Comparison of ENCODE assay signal across 16 cellular contexts in the genomic region with DNA sequence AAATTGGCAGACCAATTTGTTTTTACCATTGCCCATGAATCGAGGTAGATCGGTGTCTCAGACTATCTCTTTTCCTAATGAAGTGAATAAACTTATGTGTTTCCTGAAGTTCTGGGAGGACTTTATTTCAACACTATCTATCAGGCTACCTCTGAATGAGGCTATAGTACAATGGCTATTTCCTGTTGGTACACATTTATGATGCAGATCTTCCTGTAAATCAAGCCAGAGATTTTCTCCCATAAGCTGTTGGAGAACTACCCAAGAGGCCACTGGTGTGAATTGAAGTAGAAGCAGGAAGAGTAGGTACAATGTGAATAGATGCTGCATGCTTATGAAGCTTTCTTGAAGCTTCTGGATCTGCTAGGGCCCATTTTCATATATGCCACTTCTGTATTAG.
"Had no signal": no experiment of that assay in that cellular context is flagged by ENCODE, and none has a peak within 500 bp of the region (broad histone marks: within the 10 kb centered on the region; RNA-seq: fewer than 3 reads in every experiment).

No MANE protein-coding gene starts in this region.

- H3K36me3 ChIP-seq: adrenal gland, gastroesophageal sphincter, tibial artery, uterus had no signal

- H3K27me3 ChIP-seq: adrenal gland, body of pancreas, gastroesophageal sphincter, tibial artery, uterus had no signal

- DNase-seq: activated CD4-positive, alpha-beta T cell treated with anti-CD3 and anti-CD28 coated beads for 1 hour; activated CD8-positive, alpha-beta memory T cell treated with anti-CD3 and anti-CD28 coated beads for 24 hours; activated effector memory CD4-positive, alpha-beta T cell treated with anti-CD3 and anti-CD28 coated beads, Interleukin-2, amount 50 U/mL, for 16 hours; adrenal gland; body of pancreas; central memory CD4-positive, alpha-beta T cell; effector CD8-positive, alpha-beta T cell; kidney; left ventricle myocardium superior; mesendoderm; SK-N-SH; stimulated activated CD4-positive, alpha-beta T cell treated with anti-CD3 and anti-CD28 coated beads, Interleukin-4, amount 100 ng/mL, for 4 hours; tibial artery; uterus had no signal

- ATAC-seq: body of pancreas, gastroesophageal sphincter, left ventricle myocardium superior had no signal

- H3K4me1 ChIP-seq: adrenal gland, body of pancreas, gastroesophageal sphincter, tibial artery, uterus had no signal

- H3K9me3 ChIP-seq: adrenal gland, body of pancreas, gastroesophageal sphincter, SK-N-SH, tibial artery, uterus had no signal

- H3K4me3 ChIP-seq: adrenal gland, body of pancreas, coronary artery, gastroesophageal sphincter, tibial artery, uterus had no signal
